In genomic region chr7:79862447-79862846, GRCh38 we compare ENCODE assay signal across 33 cellular contexts.
"Had no signal": no experiment of that assay in that cellular context is flagged by ENCODE, and none has a peak within 500 bp of the region (broad histone marks: within the 10 kb centered on the region; RNA-seq: fewer than 3 reads in every experiment).

No MANE protein-coding gene starts in this region.

- H3K4me1 ChIP-seq: adrenal gland, body of pancreas, breast epithelium, colonic mucosa, heart left ventricle had no signal

- FAIRE-seq: endothelial cell of umbilical vein had no signal

- H3K27me3 ChIP-seq: adrenal gland, body of pancreas, breast epithelium, cardiac muscle cell, colonic mucosa, heart left ventricle had no signal

- H3K36me3 ChIP-seq: adrenal gland, breast epithelium, cardiac muscle cell, colonic mucosa, heart left ventricle, WERI-Rb-1 had no signal

- H3K9me3 ChIP-seq: adrenal gland, body of pancreas, breast epithelium, colonic mucosa had no signal

- H3K4me3 ChIP-seq: adrenal gland, body of pancreas, breast epithelium, cardiac muscle cell, colonic mucosa, heart left ventricle had no signal

- DNase-seq: activated B cell treated with CpG ODN at 0.5 μM for 24 hours; activated CD4-positive, alpha-beta memory T cell treated with anti-CD3 and anti-CD28 coated beads for 36 hours; activated CD4-positive, alpha-beta T cell treated with anti-CD3 and anti-CD28 coated beads for 36 hours; activated CD4-positive, alpha-beta T cell treated with anti-CD3 and anti-CD28 coated beads, Interleukin-2, amount 10 ng/mL, durations not matched to agents 24 days and 14 days; activated CD4-positive, CD25-positive, alpha-beta regulatory T cell treated with anti-CD3 and anti-CD28 coated beads, Interleukin-2, amount 50 U/mL, for 72 hours; activated CD8-positive, alpha-beta memory T cell treated with anti-CD3 and anti-CD28 coated beads, Interleukin-2, amount 10 ng/mL, durations not matched to agents 7 days and 5 days; activated CD8-positive, alpha-beta memory T cell treated with anti-CD3 and anti-CD28 coated beads, Interleukin-2, amount 50 U/mL, for 4 hours; activated CD8-positive, alpha-beta T cell treated with anti-CD3 and anti-CD28 coated beads, Interleukin-2, amount 10 ng/mL, durations not matched to agents 7 days and 5 days; activated effector memory CD4-positive, alpha-beta T cell treated with anti-CD3 and anti-CD28 coated beads, Interleukin-2, amount 50 U/mL, for 16 hours; activated naive CD4-positive, alpha-beta T cell treated with anti-CD3 and anti-CD28 coated beads for 36 hours; activated naive CD8-positive, alpha-beta T cell treated with anti-CD3 and anti-CD28 coated beads for 36 hours; activated naive CD8-positive, alpha-beta T cell treated with anti-CD3 and anti-CD28 coated beads, Interleukin-2, amount 50 U/mL, for 24 hours; activated T-cell treated with anti-CD3 and anti-CD28 coated beads, Interleukin-2, amount 50 U/mL, for 1 hour; activated T-cell treated with anti-CD3 and anti-CD28 coated beads, Interleukin-2, amount 50 U/mL, for 48 hours; adrenal gland; amygdala; aorta; body of pancreas; central memory CD4-positive, alpha-beta T cell; cerebellar nuclear complex; colonic mucosa; effector CD8-positive, alpha-beta T cell; foreskin fibroblast; heart left ventricle; T-helper 1 cell; T-helper 17 cell; T1000; WERI-Rb-1 had no signal

- ATAC-seq: activated CD4-positive, alpha-beta T cell treated with anti-CD3 and anti-CD28 coated beads for 36 hours; activated CD8-positive, alpha-beta memory T cell treated with anti-CD3 and anti-CD28 coated beads, Interleukin-2, amount 10 ng/mL, durations not matched to agents 7 days and 5 days; activated CD8-positive, alpha-beta T cell treated with anti-CD3 and anti-CD28 coated beads, Interleukin-2, amount 10 ng/mL, durations not matched to agents 7 days and 5 days; activated naive CD8-positive, alpha-beta T cell treated with anti-CD3 and anti-CD28 coated beads, Interleukin-2, amount 50 U/mL, for 24 hours; body of pancreas; esophagus mucosa; heart left ventricle; T-helper 17 cell had no signal

- H3K27ac ChIP-seq: adrenal gland, body of pancreas, breast epithelium, cardiac muscle cell, colonic mucosa, epithelial cell of prostate, heart left ventricle, WERI-Rb-1 had no signal
